Comparison of ENCODE assay signal across 26 cellular contexts in the genomic region with DNA sequence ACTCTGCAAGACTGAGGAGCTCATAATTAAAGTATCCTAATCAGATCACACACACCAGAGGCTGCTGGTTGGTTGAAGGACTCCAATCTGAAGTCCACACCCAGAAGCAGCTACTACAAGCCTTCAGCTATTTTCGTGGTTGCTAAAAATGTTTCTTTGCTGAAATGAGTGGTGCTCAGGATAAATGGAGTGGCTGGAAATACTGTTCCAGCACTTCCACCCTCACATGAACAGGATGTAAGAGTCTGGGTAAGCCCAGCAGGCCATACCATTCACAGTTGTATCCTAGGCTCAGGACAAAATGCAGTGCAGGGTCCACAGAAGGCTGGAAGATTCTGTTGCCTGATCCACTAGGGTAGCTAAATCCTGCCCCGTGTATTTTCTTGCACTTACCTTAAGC.
"Had no signal": no experiment of that assay in that cellular context is flagged by ENCODE, and none has a peak within 500 bp of the region (broad histone marks: within the 10 kb centered on the region; RNA-seq: fewer than 3 reads in every experiment).

No MANE protein-coding gene starts in this region.

- H3K4me3 Mint-ChIP-seq: activated T-cell treated with anti-CD3 and anti-CD28 coated beads, Interleukin-2, amount 50 U/mL, for 4 hours; naive B cell; stimulated activated effector memory CD8-positive, alpha-beta T cell treated with anti-CD3 and anti-CD28 coated beads, Interleukin-12 subunit alpha, Interleukin-12 subunit beta, amount 100 ng/mL, for 72 hours; stimulated activated naive CD8-positive, alpha-beta T cell treated with anti-CD3 and anti-CD28 coated beads, Interleukin-15, Interleukin-2, amounts not matched to agents 100 ng/mL and 50 ng/mL, for 24 hours; T-helper 1 cell treated with Interleukin-12 subunit alpha and Interleukin-12 subunit beta and Interleukin-4 antibody, amounts not matched to agents 30 μg/mL and 1 μg/mL, for 36 hours had no signal

- H3K4me1 Mint-ChIP-seq: stimulated activated effector memory CD8-positive, alpha-beta T cell treated with anti-CD3 and anti-CD28 coated beads, Interleukin-12 subunit alpha, Interleukin-12 subunit beta, amount 100 ng/mL, for 72 hours had no signal

- H3K9me3 Mint-ChIP-seq: activated naive CD4-positive, alpha-beta T cell treated with anti-CD3 and anti-CD28 coated beads, Interleukin-2, amount 50 U/mL, for 72 hours; activated T-cell treated with anti-CD3 and anti-CD28 coated beads, Interleukin-2, amount 50 U/mL, for 4 hours; activated T-helper 2 cell treated with anti-CD3 and anti-CD28 coated beads, Interferon-gamma antibody, Interleukin-2, Interleukin-4, amounts not matched to agents 10 μg/mL and 5 μg/mL and 100 μg/mL, durations not matched to agents 14 hours and 24 hours and 36 hours; stimulated activated effector memory CD8-positive, alpha-beta T cell treated with anti-CD3 and anti-CD28 coated beads, Interleukin-12 subunit alpha, Interleukin-12 subunit beta, amount 100 ng/mL, for 72 hours; stimulated activated naive CD8-positive, alpha-beta T cell treated with anti-CD3 and anti-CD28 coated beads, Interleukin-15, Interleukin-2, amounts not matched to agents 100 ng/mL and 50 ng/mL, for 24 hours; T-helper 1 cell treated with Interleukin-12 subunit alpha and Interleukin-12 subunit beta and Interleukin-4 antibody, amounts not matched to agents 30 μg/mL and 1 μg/mL, for 36 hours had no signal

- DNase-seq: activated CD4-positive, alpha-beta T cell treated with anti-CD3 and anti-CD28 coated beads for 48 hours; activated CD4-positive, alpha-beta T cell treated with anti-CD3 and anti-CD28 coated beads, Interleukin-2, amount 50 U/mL, for 48 hours; activated T-cell treated with anti-CD3 and anti-CD28 coated beads, Interleukin-2, amount 50 U/mL, for 4 hours; dermis blood vessel endothelial cell; effector CD4-positive, alpha-beta T cell; foreskin melanocyte; left ventricle myocardium inferior; naive B cell; ovary; stimulated activated CD4-positive, alpha-beta T cell treated with anti-CD3 and anti-CD28 coated beads, Interleukin-4, amount 100 ng/mL, for 24 hours; SW 1271; T-helper 9 cell; transverse colon; WERI-Rb-1 had no signal

- ATAC-seq: activated CD4-positive, CD25-positive, alpha-beta regulatory T cell treated with anti-CD3 and anti-CD28 coated beads, Interleukin-2, amount 50 U/mL, for 24 hours; activated naive CD4-positive, alpha-beta T cell treated with anti-CD3 and anti-CD28 coated beads, Interleukin-2, amount 50 U/mL, for 72 hours; activated T-cell treated with anti-CD3 and anti-CD28 coated beads, Interleukin-2, amount 50 U/mL, for 4 hours; stimulated activated effector memory CD8-positive, alpha-beta T cell treated with anti-CD3 and anti-CD28 coated beads, Interleukin-12 subunit alpha, Interleukin-12 subunit beta, amount 100 ng/mL, for 72 hours had no signal

- FAIRE-seq: bronchial epithelial cell, colon had no signal

- H3K9me3 ChIP-seq: esophagus muscularis mucosa, left ventricle myocardium inferior, ovary, prostate gland, suprapubic skin, transverse colon, vagina had no signal

- H3K36me3 ChIP-seq: esophagus muscularis mucosa, left ventricle myocardium inferior, ovary, prostate gland, suprapubic skin, transverse colon, vagina, WERI-Rb-1 had no signal

- H3K27ac Mint-ChIP-seq: activated naive CD4-positive, alpha-beta T cell treated with anti-CD3 and anti-CD28 coated beads, Interleukin-2, amount 50 U/mL, for 72 hours; activated T-helper 2 cell treated with anti-CD3 and anti-CD28 coated beads, Interferon-gamma antibody, Interleukin-2, Interleukin-4, amounts not matched to agents 10 μg/mL and 5 μg/mL and 100 μg/mL, durations not matched to agents 14 hours and 24 hours and 36 hours; naive B cell; stimulated activated effector memory CD8-positive, alpha-beta T cell treated with anti-CD3 and anti-CD28 coated beads, Interleukin-12 subunit alpha, Interleukin-12 subunit beta, amount 100 ng/mL, for 72 hours; stimulated activated naive CD8-positive, alpha-beta T cell treated with anti-CD3 and anti-CD28 coated beads, Interleukin-15, Interleukin-2, amounts not matched to agents 100 ng/mL and 50 ng/mL, for 24 hours; T-helper 1 cell treated with Interleukin-12 subunit alpha and Interleukin-12 subunit beta and Interleukin-4 antibody, amounts not matched to agents 30 μg/mL and 1 μg/mL, for 36 hours had no signal

- H3K4me3 ChIP-seq: esophagus muscularis mucosa, left ventricle myocardium inferior, ovary, prostate gland, suprapubic skin, transverse colon, vagina had no signal

- H3K27me3 ChIP-seq: esophagus muscularis mucosa, ovary, suprapubic skin, transverse colon, vagina had no signal

- H3K27ac ChIP-seq: esophagus muscularis mucosa, left ventricle myocardium inferior, ovary, prostate gland, suprapubic skin, transverse colon, vagina, WERI-Rb-1 had no signal

- H3K36me3 Mint-ChIP-seq: activated naive CD4-positive, alpha-beta T cell treated with anti-CD3 and anti-CD28 coated beads, Interleukin-2, amount 50 U/mL, for 72 hours; naive B cell; stimulated activated effector memory CD8-positive, alpha-beta T cell treated with anti-CD3 and anti-CD28 coated beads, Interleukin-12 subunit alpha, Interleukin-12 subunit beta, amount 100 ng/mL, for 72 hours had no signal
